Comparison of ENCODE assay signal across 2 cellular contexts in genomic region chr10:932589-932988, GRCh38.
TF ChIP-seq lines count a peak whose summit lies in the region.

No MANE protein-coding gene starts in this region.

TF ChIP-seq in SK-N-SH, 30 proteins besides CTCF, POLR2A, EP300 and RAD21 (continued from another document):
- no peak for TF ChIP-seq REST (IDR thresholded peaks at IDR 0.05; ENCODE audit: low read depth, low read length)
- TF ChIP-seq, protein P1, sequence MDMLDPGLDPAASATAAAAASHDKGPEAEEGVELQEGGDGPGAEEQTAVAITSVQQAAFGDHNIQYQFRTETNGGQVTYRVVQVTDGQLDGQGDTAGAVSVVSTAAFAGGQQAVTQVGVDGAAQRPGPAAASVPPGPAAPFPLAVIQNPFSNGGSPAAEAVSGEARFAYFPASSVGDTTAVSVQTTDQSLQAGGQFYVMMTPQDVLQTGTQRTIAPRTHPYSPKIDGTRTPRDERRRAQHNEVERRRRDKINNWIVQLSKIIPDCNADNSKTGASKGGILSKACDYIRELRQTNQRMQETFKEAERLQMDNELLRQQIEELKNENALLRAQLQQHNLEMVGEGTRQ (IDR thresholded peaks at IDR 0.05; ENCODE audit: borderline replicate concordance, low read depth, low read length) = no peak
- no peak for TF ChIP-seq RCOR1 (IDR thresholded peaks at IDR 0.05; ENCODE audit: low read length)
- no peak for TF ChIP-seq FOXJ3 (CRISPR knock-in tag; IDR thresholded peaks at IDR 0.05)
- no peak for TF ChIP-seq EZH2phosphoT487 (IDR thresholded peaks at IDR 0.05; ENCODE audit: borderline replicate concordance, low read depth)

TF ChIP-seq in SK-N-SH treated with all-trans-retinoic acid at 6 μM for 48 hours, 23 proteins besides CTCF, POLR2A, EP300 and RAD21 (continued from another document):
- TF ChIP-seq BACH2 (CRISPR knock-in tag; IDR thresholded peaks at IDR 0.05; ENCODE audit: borderline replicate concordance) (no peak), ZFP3 (CRISPR knock-in tag; IDR thresholded peaks at IDR 0.05) (no peak), TCF4 (CRISPR knock-in tag; IDR thresholded peaks at IDR 0.05; ENCODE audit: borderline replicate concordance) (no peak), ZFP30 (CRISPR knock-in tag; IDR thresholded peaks at IDR 0.05) (no peak), PATZ1 (CRISPR knock-in tag; IDR thresholded peaks at IDR 0.05; ENCODE audit: borderline replicate concordance) (no peak), GLIS3 (CRISPR knock-in tag; IDR thresholded peaks at IDR 0.05) (no peak), ESRRG (CRISPR knock-in tag; IDR thresholded peaks at IDR 0.05) (no peak), ZNF565 (CRISPR knock-in tag; conservative IDR thresholded peaks at IDR 0.05; ENCODE audit: low read depth) (no peak), ZC3H10 (CRISPR knock-in tag; IDR thresholded peaks at IDR 0.05) (no peak), ISL1 (CRISPR knock-in tag; IDR thresholded peaks at IDR 0.05) (no peak), OSR1 (CRISPR knock-in tag; IDR thresholded peaks at IDR 0.05) (no peak), CSDC2 (CRISPR knock-in tag; IDR thresholded peaks at IDR 0.05) (no peak), ARNTL (CRISPR knock-in tag; IDR thresholded peaks at IDR 0.05; ENCODE audit: borderline replicate concordance, low read depth) (no peak), ZNF70 (CRISPR knock-in tag; IDR thresholded peaks at IDR 0.05) (no peak)
